ENCODE assay signal across 9 cellular contexts in the genomic region with DNA sequence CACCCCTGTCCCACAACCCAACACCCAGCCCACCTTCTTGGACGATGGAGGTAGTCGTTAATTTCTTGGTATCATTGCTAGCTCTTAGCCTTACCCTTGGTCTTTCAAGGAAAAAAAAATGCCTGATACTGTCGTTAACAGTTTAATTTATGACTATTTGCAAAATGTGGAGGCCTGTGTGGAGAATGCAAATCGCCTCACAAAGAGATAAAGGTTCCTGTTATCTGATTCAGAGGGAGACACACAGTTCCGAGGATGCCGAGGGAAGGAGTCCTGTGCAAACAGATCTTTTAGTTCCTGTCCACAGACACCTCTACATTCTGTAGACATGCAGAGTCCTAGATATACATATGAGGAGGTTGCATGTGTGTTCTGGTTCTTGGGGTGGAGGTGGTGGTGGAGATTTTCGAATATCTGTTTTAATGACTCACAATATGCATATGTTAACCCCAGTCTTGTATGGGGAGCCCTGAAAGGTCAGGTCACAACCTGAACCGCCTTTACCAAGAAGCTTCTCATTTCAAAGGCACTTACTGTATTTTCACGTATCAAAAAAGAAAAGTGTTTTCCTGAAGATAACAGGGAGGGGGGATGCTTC. TPM values are rescaled to one million over a fixed set of nuclear protein-coding genes. Genes with fewer than 3 reads are reported as not detected.
A peak's percentile ranks its signal among the peaks of the same experiment; 100 is the strongest.
DNase-seq lines count a peak whose midpoint lies in the region; ATAC-seq, FAIRE-seq and TF ChIP-seq lines count a peak whose summit lies in the region.
"Had no signal": no experiment of that assay in that cellular context is flagged by ENCODE, and none has a peak within 500 bp of the region (broad histone marks: within the 10 kb centered on the region; RNA-seq: fewer than 3 reads in every experiment).

No MANE protein-coding gene starts in this region.

- H3K9ac ChIP-seq in K562 (ENCODE audit: insufficient read depth in 1 of 2, low read depth in 2 of 2, low read length in 2 of 2) = peak overlapping the region; percentile 72 to 88; a peak in 3 of 4 replicates

- H2AFZ ChIP-seq in K562 (ENCODE audit: low read depth, low read length) = no peak overlapping the region

- WGBS in K562 (ENCODE audit: insufficient coverage, low coverage, missing lambda C conversion rate) = 0% methylated on average over 9 of the region's 9 CpGs

- no peak for TF ChIP-seq EP300 in K562 (IDR thresholded peaks at IDR 0.05; ENCODE audit: low read length)

- H3K36me3 ChIP-seq in K562 (ENCODE audit: control insufficient read depth, insufficient read depth, low read length) (peaks cover 70% of the 10 kb centered on the region), left lung (peaks cover 0 to 6% of the 10 kb centered on the region in 2 donors)

- CTCF ChIA-PET in K562 (lab: Yijun Ruan, JAX; ENCODE audit: low intra/inter-chr PET ratio) = no interaction called here

- peaks cover 26 to 31% of the 10 kb centered on the region in 2 experiments for H3K4me1 ChIP-seq in K562 (replicated peaks in 1 of 2; ENCODE audit: control insufficient read depth in 2 of 2, insufficient read depth in 2 of 2, low read length in 2 of 2)
- peaks cover 0 to 16% of the 10 kb centered on the region in 2 donors for H3K4me1 ChIP-seq in left lung

- ATAC-seq in K562 (peak; percentile 7), left lung (no peak), HG03432 (IDR thresholded peaks at IDR 0.05; ENCODE audit: unreplicated experiment) (no peak), HG02852 (IDR thresholded peaks at IDR 0.05; ENCODE audit: unreplicated experiment) (no peak)

- no peak for TF ChIP-seq POLR2A in K562 (conservative IDR thresholded peaks at IDR 0.05)

- H3K27me3 ChIP-seq in K562 (ENCODE audit: control insufficient read depth in 2 of 2, insufficient read depth in 2 of 2, low read length in 2 of 2) (no peaks in the 10 kb centered on the region), left lung (peaks cover 0 to 98% of the 10 kb centered on the region in 2 donors)

- no peak for TF ChIP-seq CTCF in K562 (IDR thresholded peaks at IDR 0.05 in 2 of 3, conservative IDR thresholded peaks at IDR 0.05 in 1 of 3; ENCODE audit: insufficient read depth in 2 of 3, low read depth in 1 of 3, low read length in 3 of 3)
- TF ChIP-seq CTCF in left lung (IDR thresholded peaks at IDR 0.05) = no peak

- H3K4me2 ChIP-seq in K562 (ENCODE audit: insufficient read depth, low read length) = peak overlapping the region; percentile 92

- H3K9me3 ChIP-seq in K562 (replicated peaks; ENCODE audit: control insufficient read depth, insufficient read depth, low read depth, low read length) = peaks cover 2% of the 10 kb centered on the region; the same call in 1 of the 2 replicates
- H3K9me3 ChIP-seq in left lung = no peaks in the 10 kb centered on the region

- peaks cover 24% of the 10 kb centered on the region for H4K20me1 ChIP-seq in K562 (replicated peaks; ENCODE audit: control insufficient read depth, insufficient read depth, low read length)

- in situ Hi-C loops in K562 (cut with MboI) = loop anchor here (10.0 to 25.0 kb wide), 2 partner anchors 411 to 901 kb away; no protein-coding TSS in a partner anchor

- H3K27ac ChIP-seq in K562 (ENCODE audit: extremely low read depth, low read depth, low read length) = peak overlapping the region; percentile 58
- H3K27ac ChIP-seq in left lung = peak overlapping the region; percentile 88
- peak overlapping the region; percentile 45 for H3K27ac ChIP-seq in temporal lobe (ENCODE audit: low read depth, low read length)

- no peak for TF ChIP-seq RAD21 in K562 (CRISPR knock-in tag; conservative IDR thresholded peaks at IDR 0.05 in 1 of 2, IDR thresholded peaks at IDR 0.05 in 1 of 2)

- DNase-seq in HT1080 (ENCODE audit: low read depth) (peak; percentile 18), K562 (ENCODE audit: extremely low read depth in 1 of 4, low spot score in 3 of 4) (peak in 2 of 4 experiments; percentile 38 to 45), left lung (no peak), SK-N-DZ (ENCODE audit: low spot score) (no peak), C1 segment of cervical spinal cord (lab: John Stamatoyannopoulos, UW) (no peak)
- DNase-seq: activated T-cell treated with anti-CD3 and anti-CD28 coated beads, Interleukin-2, amount 50 U/mL, for 48 hours had no signal

- H3K9me1 ChIP-seq in K562 (ENCODE audit: control insufficient read depth, insufficient read depth, low read length) = no peaks in the 10 kb centered on the region

- peaks cover 99% of the 10 kb centered on the region for H3K79me2 ChIP-seq in K562 (ENCODE audit: control insufficient read depth, insufficient read depth, low read length)

- intact Hi-C loops in K562 (cut with micrococcal nuclease) (loop anchor here (10.0 kb wide), 2 partner anchors 149 to 1051 kb away; no protein-coding TSS in a partner anchor), left lung (cut with DNase I) (no loop called here)

- no TSS peak for BruUV-seq in K562 (replicated peaks; lab: Mats Ljungman, UMichigan)

- H3K4me3 ChIP-seq in K562 = peak overlapping the region; percentile 71
- peak overlapping the region; percentile 48 to 57 for H3K4me3 ChIP-seq in left lung

- peak; percentile 83 for FAIRE-seq in K562 (lab: Jason Lieb, UNC)

- POLR2A ChIA-PET in K562 (lab: Yijun Ruan, JAX) = interaction anchor here (0.6 to 3.7 kb wide), 9 partner anchors 8 to 630 kb away, joined by 3 to 13 read pairs (median 3); no protein-coding TSS in a partner anchor

TF ChIP-seq in K562, 482 proteins besides CTCF, POLR2A, EP300 and RAD21 (continues in another document):
- TF ChIP-seq RBBP5 (IDR thresholded peaks at IDR 0.05; ENCODE audit: borderline replicate concordance, insufficient read depth, low read length, poor library complexity, severe bottlenecking) = no peak
- TF ChIP-seq, protein P1, sequence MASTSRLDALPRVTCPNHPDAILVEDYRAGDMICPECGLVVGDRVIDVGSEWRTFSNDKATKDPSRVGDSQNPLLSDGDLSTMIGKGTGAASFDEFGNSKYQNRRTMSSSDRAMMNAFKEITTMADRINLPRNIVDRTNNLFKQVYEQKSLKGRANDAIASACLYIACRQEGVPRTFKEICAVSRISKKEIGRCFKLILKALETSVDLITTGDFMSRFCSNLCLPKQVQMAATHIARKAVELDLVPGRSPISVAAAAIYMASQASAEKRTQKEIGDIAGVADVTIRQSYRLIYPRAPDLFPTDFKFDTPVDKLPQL (IDR thresholded peaks at IDR 0.05; ENCODE audit: extremely low read depth, insufficient read length) = no peak
- TF ChIP-seq BHLHE40 (IDR thresholded peaks at IDR 0.05; ENCODE audit: low read length) = no peak
- no peak for TF ChIP-seq ZKSCAN8 (CRISPR knock-in tag; IDR thresholded peaks at IDR 0.05)
- no peak for TF ChIP-seq HOXB6 (CRISPR knock-in tag; IDR thresholded peaks at IDR 0.05; ENCODE audit: borderline replicate concordance)
- no peak for TF ChIP-seq AFF1 (IDR thresholded peaks at IDR 0.05; ENCODE audit: low read depth in 1 of 2, partially characterized antibody in 2 of 2)

RNA-seq across cellular contexts. Expression of gene NR2F2, which starts 5.6 kb away (rescaled TPM):
- total RNA-seq in HT1080 (2014; rRNA removed; shearing (Covaris generic)) = 11.4 and 27.9 TPM in 2 replicates
- polyA plus RNA-seq in HT1080 (2015; cell fraction: cytosol; rRNA removed) = 50.5 and 59.0 TPM in 2 replicates
- 54.7 and 54.8 TPM in 2 replicates for polyA plus RNA-seq in HT1080 (2015; cell fraction: nucleus; rRNA removed)
- total RNA-seq in K562 (2011; cell fraction: chromatin; rRNA removed; ENCODE audit: low replicate concordance) = 16.8 and 21.5 TPM in 2 replicates
- total RNA-seq in K562 (2011; cell fraction: nucleolus; rRNA removed) = 10.5 and 13.2 TPM in 2 replicates
- total RNA-seq in K562 (2011; cell fraction: nucleoplasm; rRNA removed) = 14.2 and 23.5 TPM in 2 replicates
- total RNA-seq in K562 (2014; rRNA removed) (6.8 and 8.3 TPM in 2 replicates), K562 (2014; rRNA removed; fragmentation: Illumina TruSeq; extraction: Trizol) (8.3 and 9.9 TPM in 2 replicates), K562 (2015; rRNA removed; fragmentation: Illumina TruSeq; extraction: Trizol) (11.9 and 13.1 TPM in 2 replicates), K562 (2021) (49.7 and 51.8 TPM in 2 replicates), left lung (10 to 100 TPM; 53.4 to 76.0 TPM), temporal lobe (4.4 TPM)
- polyA plus RNA-seq in K562 (2011; rRNA removed) (6.0 and 10.9 TPM in 2 replicates), K562 (2014; fragmentation: Illumina TruSeq; extraction: Trizol) (41.0 and 41.5 TPM in 2 replicates), K562 (2014; fragmentation: Nextera tagmentation; extraction: Ambion mirVana) (10 to 100 TPM in 1 of 2 experiments, 1 to 10 TPM in 1; 9.7 to 11.1 TPM), K562 (2014; rRNA removed) (21.8 and 24.2 TPM in 2 replicates)
- polyA plus RNA-seq in K562 (2011; cell fraction: cytosol; rRNA removed) = 7.7 and 13.7 TPM in 2 replicates
- polyA plus RNA-seq in K562 (2011; cell fraction: nucleus; rRNA removed) = 11.9 and 16.2 TPM in 2 replicates
- 35.3 and 71.0 TPM in 2 replicates for polyA plus RNA-seq in K562 (2012)
- 5.4 TPM in 2 replicates for polyA minus RNA-seq in K562 (2011; rRNA and poly(A)+ RNA removed)
- 17.7 and 27.6 TPM in 2 replicates for polyA minus RNA-seq in K562 (2011; cell fraction: cytosol; rRNA and poly(A)+ RNA removed)
- 9.8 and 9.9 TPM in 2 replicates for polyA minus RNA-seq in K562 (2011; cell fraction: nucleus; rRNA and poly(A)+ RNA removed)
- polyA plus RNA-seq in SK-N-DZ (2014; cell fraction: cytosol; rRNA removed) = 2.2 and 3.2 TPM in 2 replicates
- polyA plus RNA-seq in SK-N-DZ (2014; cell fraction: nucleus; rRNA removed) = 1.5 and 3.6 TPM in 2 replicates
